ENCODE assay signal across 11 cellular contexts in the genomic region with DNA sequence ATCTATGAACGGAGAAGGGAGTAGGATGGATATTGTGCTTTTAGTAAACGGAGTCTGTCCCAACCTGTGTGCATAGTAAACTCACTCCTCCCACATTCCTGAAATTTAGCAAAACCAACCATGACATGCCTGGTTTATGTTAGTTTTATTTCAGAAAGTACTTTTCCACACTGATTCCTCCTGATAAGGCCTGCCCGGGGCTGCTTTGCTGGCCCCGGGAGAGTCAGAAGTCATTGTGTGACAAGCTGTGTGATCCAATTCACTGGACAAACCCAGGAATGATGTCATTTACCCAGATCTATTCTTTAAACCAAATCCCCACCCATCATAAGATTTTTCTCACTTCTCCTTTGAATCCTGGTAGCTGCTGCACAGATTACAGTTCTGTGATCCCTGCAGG.
DNase-seq lines count a peak whose midpoint lies in the region; ATAC-seq and TF ChIP-seq lines count a peak whose summit lies in the region.
"Had no signal": no experiment of that assay in that cellular context is flagged by ENCODE, and none has a peak within 500 bp of the region (broad histone marks: within the 10 kb centered on the region; RNA-seq: fewer than 3 reads in every experiment).

No MANE protein-coding gene starts in this region.

- H4K20me1 ChIP-seq in Karpas-422 (ENCODE audit: insufficient read depth, low read depth, low read length) = no peaks in the 10 kb centered on the region

- H3K27me3 ChIP-seq in A673 (replicated peaks; ENCODE audit: insufficient read depth, low read depth, low read length, poor library complexity) (no peaks in the 10 kb centered on the region), foreskin keratinocyte (no peaks in the 10 kb centered on the region), Karpas-422 (ENCODE audit: low read length) (no peaks in the 10 kb centered on the region), tibial nerve (no peaks in the 10 kb centered on the region)

- no peaks in the 10 kb centered on the region for H3K36me3 ChIP-seq in A673 (ENCODE audit: insufficient read depth, low read length, poor library complexity, severe bottlenecking)
- H3K36me3 ChIP-seq in Karpas-422 (ENCODE audit: insufficient read depth, low read length) = no peaks in the 10 kb centered on the region
- no peaks in the 10 kb centered on the region for H3K36me3 ChIP-seq in tibial nerve

- no peak overlapping the region for H2AFZ ChIP-seq in Karpas-422 (ENCODE audit: low read length)

- peaks cover 11% of the 10 kb centered on the region for H3K4me1 ChIP-seq in A673 (ENCODE audit: insufficient read depth, low read length, poor library complexity, severe bottlenecking)
- H3K4me1 ChIP-seq in foreskin keratinocyte = peaks cover 15% of the 10 kb centered on the region
- H3K4me1 ChIP-seq in Karpas-422 (ENCODE audit: low read length) = no peaks in the 10 kb centered on the region
- H3K4me1 ChIP-seq in tibial nerve = peaks cover 0 to 35% (median 13%) of the 10 kb centered on the region in 4 donors

- H3K9me3 ChIP-seq in A673 (ENCODE audit: low read depth, low read length, poor library complexity, severe bottlenecking) (no peaks in the 10 kb centered on the region), Karpas-422 (ENCODE audit: low read length) (no peaks in the 10 kb centered on the region), tibial nerve (no peaks in the 10 kb centered on the region)

- H3K9me3 Mint-ChIP-seq in nephron progenitor cell = no peaks in the 10 kb centered on the region

- H3K9me2 ChIP-seq in Karpas-422 (replicated peaks; ENCODE audit: insufficient read depth, low read length) = no peaks in the 10 kb centered on the region

- H3K79me2 ChIP-seq in Karpas-422 (ENCODE audit: low read length) = no peaks in the 10 kb centered on the region

- peak in 1 of 2 donors; percentile 21 for TF ChIP-seq EP300 in tibial nerve (IDR thresholded peaks at IDR 0.05)

- intact Hi-C loops in A673 (cut with micrococcal nuclease; ENCODE audit: unreplicated experiment) = no loop called here

- no TSS peak for BruUV-seq in A673 (replicated peaks; lab: Mats Ljungman, UMichigan)

- H3K4me1 Mint-ChIP-seq in nephron progenitor cell = peaks cover 85% of the 10 kb centered on the region

- CTCF ChIA-PET in A673 (lab: Charles Lee) = no interaction called here

- ATAC-seq in SK-N-SH treated with all-trans-retinoic acid at 6 μM for 48 hours (peak; percentile 82), foreskin keratinocyte (peak; percentile 71), GM18511 (IDR thresholded peaks at IDR 0.05; ENCODE audit: unreplicated experiment) (no peak)

- H3K27ac Mint-ChIP-seq in nephron progenitor cell = peak overlapping the region; percentile 89

- H3K9ac ChIP-seq in Karpas-422 (ENCODE audit: low read length) = no peak overlapping the region

- POLR2A ChIA-PET in A673 (lab: Charles Lee; ENCODE audit: low non-redundant PET) = no interaction called here

- TF ChIP-seq CTCF in A673 (conservative IDR thresholded peaks at IDR 0.05; ENCODE audit: low read depth, low read length) (no peak), foreskin keratinocyte (conservative IDR thresholded peaks at IDR 0.05) (no peak), nephron progenitor cell (IDR thresholded peaks at IDR 0.05) (no peak), tibial nerve (IDR thresholded peaks at IDR 0.05) (no peak)

- 32 to 39% methylated on average over 4 of the region's 4 CpGs for WGBS in tibial nerve, 2 donors

- DNase-seq in A673 (ENCODE audit: low spot score) (peak; percentile 27), foreskin keratinocyte (peak; percentile 63 to 82), nephron progenitor cell (peak; percentile 10), Karpas-422 (no peak), tibial nerve (ENCODE audit: low spot score in 2 of 2) (no peak), C1 segment of cervical spinal cord (lab: John Stamatoyannopoulos, UW) (no peak)
- DNase-seq: activated T-cell treated with anti-CD3 and anti-CD28 coated beads, Interleukin-2, amount 50 U/mL, for 1 hour; NCI-H2029 treated with DMSO at 0.1 percent for 48 hours had no signal

- H3K4me2 ChIP-seq in Karpas-422 (ENCODE audit: low read depth, low read length, poor library complexity, severe bottlenecking) = no peak overlapping the region

- no peaks in the 10 kb centered on the region for H3K36me3 Mint-ChIP-seq in nephron progenitor cell (ENCODE audit: low read depth)

- H3K4me3 ChIP-seq in A673 (ENCODE audit: low read depth, low read length, poor library complexity, severe bottlenecking) (no peak overlapping the region), Karpas-422 (ENCODE audit: low read length) (no peak overlapping the region), tibial nerve (no peak overlapping the region)

- no peak for TF ChIP-seq POLR2A in tibial nerve (IDR thresholded peaks at IDR 0.05)

- H3K27me3 Mint-ChIP-seq in nephron progenitor cell (ENCODE audit: low read depth, poor library complexity) = no peaks in the 10 kb centered on the region

- H3K27ac ChIP-seq in A673 (ENCODE audit: low read depth, low read length, poor library complexity, severe bottlenecking) (no peak overlapping the region), foreskin keratinocyte (peak overlapping the region; percentile 1), Karpas-422 (ENCODE audit: low read length) (no peak overlapping the region), tibial nerve (peak overlapping the region in 2 of 4 donors; percentile 1 to 30)
- H3K27ac ChIP-seq: HL-60 had no signal

- peak overlapping the region; percentile 61 for H3K4me3 Mint-ChIP-seq in nephron progenitor cell

TF ChIP-seq in SK-N-SH treated with all-trans-retinoic acid at 6 μM for 48 hours, 23 proteins besides CTCF, POLR2A, EP300 and RAD21:
- peak; percentile 64 for TF ChIP-seq ISL1 (CRISPR knock-in tag; IDR thresholded peaks at IDR 0.05)
- TF ChIP-seq, protein P1, sequence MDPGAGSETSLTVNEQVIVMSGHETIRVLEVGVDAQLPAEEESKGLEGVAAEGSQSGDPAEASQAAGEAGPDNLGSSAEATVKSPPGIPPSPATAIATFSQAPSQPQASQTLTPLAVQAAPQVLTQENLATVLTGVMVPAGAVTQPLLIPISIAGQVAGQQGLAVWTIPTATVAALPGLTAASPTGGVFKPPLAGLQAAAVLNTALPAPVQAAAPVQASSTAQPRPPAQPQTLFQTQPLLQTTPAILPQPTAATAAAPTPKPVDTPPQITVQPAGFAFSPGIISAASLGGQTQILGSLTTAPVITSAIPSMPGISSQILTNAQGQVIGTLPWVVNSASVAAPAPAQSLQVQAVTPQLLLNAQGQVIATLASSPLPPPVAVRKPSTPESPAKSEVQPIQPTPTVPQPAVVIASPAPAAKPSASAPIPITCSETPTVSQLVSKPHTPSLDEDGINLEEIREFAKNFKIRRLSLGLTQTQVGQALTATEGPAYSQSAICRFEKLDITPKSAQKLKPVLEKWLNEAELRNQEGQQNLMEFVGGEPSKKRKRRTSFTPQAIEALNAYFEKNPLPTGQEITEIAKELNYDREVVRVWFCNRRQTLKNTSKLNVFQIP (CRISPR knock-in tag; IDR thresholded peaks at IDR 0.05; ENCODE audit: borderline replicate concordance, low read depth) = no peak

Comparison
In these comparisons a context has a peak if more than half of its experiments do, and no peak if none do; other contexts are left out.
1. DNase-seq: peak in A673 (single experiment), foreskin keratinocyte (2 of 2) and nephron progenitor cell (single experiment); none in Karpas-422 (single experiment), tibial nerve (0 of 2) and C1 segment of cervical spinal cord (0 of 14).